In the genomic region with DNA sequence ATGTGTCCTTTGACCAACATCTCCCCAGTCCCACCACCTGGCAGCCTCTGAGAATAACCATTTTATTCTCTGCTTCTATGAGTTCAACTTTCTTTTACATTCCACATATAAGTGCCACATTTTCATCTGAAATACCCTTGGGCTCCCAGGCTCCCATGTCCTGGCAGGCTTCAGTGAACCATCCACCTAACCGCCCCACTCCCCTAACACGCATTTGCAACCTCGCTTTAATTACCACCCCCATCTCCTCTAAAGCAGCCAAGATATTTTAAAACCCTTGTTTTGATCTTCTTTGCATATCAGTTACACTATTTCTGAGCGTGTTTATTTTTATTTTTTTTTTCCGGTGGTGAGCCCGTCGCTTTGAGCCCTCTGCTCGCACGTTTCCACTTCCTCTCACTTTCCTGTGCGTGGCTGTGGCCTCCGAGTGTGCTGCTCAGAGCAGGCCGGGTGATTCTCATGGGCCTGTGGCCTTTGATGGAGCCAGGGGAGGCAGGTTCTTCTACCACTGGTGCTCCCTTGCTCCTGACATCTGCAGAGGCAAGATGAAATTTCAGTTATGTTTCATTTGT, we compare ENCODE assay signal across 11 cellular contexts.
DNase-seq lines count a peak whose midpoint lies in the region; ATAC-seq and TF ChIP-seq lines count a peak whose summit lies in the region.
"Had no signal": no experiment of that assay in that cellular context is flagged by ENCODE, and none has a peak within 500 bp of the region (broad histone marks: within the 10 kb centered on the region; RNA-seq: fewer than 3 reads in every experiment).

No MANE protein-coding gene starts in this region.

- no peaks in the 10 kb centered on the region for H3K9me3 Mint-ChIP-seq in activated T-cell treated with anti-CD3 and anti-CD28 coated beads, Interleukin-2, amount 50 U/mL, for 24 hours
- no peaks in the 10 kb centered on the region for H3K9me3 Mint-ChIP-seq in natural killer cell

- no peaks in the 10 kb centered on the region for H3K27me3 ChIP-seq in OCI-LY1 (ENCODE audit: insufficient read depth, low read length)
- no peaks in the 10 kb centered on the region for H3K27me3 ChIP-seq in thyroid gland

- peaks cover 21% of the 10 kb centered on the region; the same call in 1 of the 2 replicates for H3K36me3 ChIP-seq in OCI-LY1 (ENCODE audit: insufficient read depth, low read length)
- H3K36me3 ChIP-seq in thyroid gland: no peaks in the 10 kb centered on the region
- H3K36me3 ChIP-seq: thoracic aorta had no signal

- no peak overlapping the region for H2AFZ ChIP-seq in OCI-LY1 (ENCODE audit: low read length)

- H4K20me1 ChIP-seq in OCI-LY1 (ENCODE audit: insufficient read depth, low read length): no peaks in the 10 kb centered on the region

- peak overlapping the region; percentile 68 for H3K27ac Mint-ChIP-seq in activated T-cell treated with anti-CD3 and anti-CD28 coated beads, Interleukin-2, amount 50 U/mL, for 24 hours
- H3K27ac Mint-ChIP-seq in natural killer cell: peak overlapping the region; percentile 88 to 92

- H3K9ac ChIP-seq in OCI-LY1 (ENCODE audit: low read length): peak overlapping the region; percentile 76

- intact Hi-C loops in natural killer cell (cut with micrococcal nuclease): no loop called here
- intact Hi-C loops in thyroid gland (cut with DNase I): no loop called here

- H3K9me3 ChIP-seq in OCI-LY1 (ENCODE audit: low read length): no peaks in the 10 kb centered on the region
- no peaks in the 10 kb centered on the region for H3K9me3 ChIP-seq in thyroid gland
- H3K9me3 ChIP-seq: thoracic aorta had no signal

- peak overlapping the region; percentile 44 for H3K4me2 ChIP-seq in OCI-LY1 (ENCODE audit: low read length)

- no peak for TF ChIP-seq POLR2A in thyroid gland (IDR thresholded peaks at IDR 0.05)

- peaks cover 2% of the 10 kb centered on the region for H3F3A ChIP-seq in OCI-LY1 (ENCODE audit: insufficient read depth, low read length)

- peaks cover 48% of the 10 kb centered on the region for H3K4me1 Mint-ChIP-seq in activated T-cell treated with anti-CD3 and anti-CD28 coated beads, Interleukin-2, amount 50 U/mL, for 24 hours (ENCODE audit: low read depth)
- peaks cover 47 to 54% of the 10 kb centered on the region in 2 donors for H3K4me1 Mint-ChIP-seq in natural killer cell

- no peaks in the 10 kb centered on the region for H3K36me3 Mint-ChIP-seq in activated T-cell treated with anti-CD3 and anti-CD28 coated beads, Interleukin-2, amount 50 U/mL, for 24 hours (ENCODE audit: low read depth)
- H3K36me3 Mint-ChIP-seq in natural killer cell: no peaks in the 10 kb centered on the region

- peak overlapping the region; percentile 0 for H3K4me3 ChIP-seq in OCI-LY1 (ENCODE audit: low read depth, low read length, poor library complexity, severe bottlenecking)
- H3K4me3 ChIP-seq in thyroid gland (replicated peaks in 1 of 3): no peak overlapping the region
- H3K4me3 ChIP-seq: thoracic aorta had no signal

- no peaks in the 10 kb centered on the region for H3K27me3 Mint-ChIP-seq in activated T-cell treated with anti-CD3 and anti-CD28 coated beads, Interleukin-2, amount 50 U/mL, for 24 hours
- no peaks in the 10 kb centered on the region for H3K27me3 Mint-ChIP-seq in natural killer cell (ENCODE audit: low read depth in 2 of 2)

- H3K27ac ChIP-seq in OCI-LY1 (ENCODE audit: low read depth, low read length, poor library complexity, severe bottlenecking) (peak overlapping the region; percentile 97), thyroid gland (no peak overlapping the region)
- H3K27ac ChIP-seq: thoracic aorta had no signal

- DNase-seq in CD1c-positive myeloid dendritic cell (ENCODE audit: extremely low spot score): peak; percentile 46
- peak; percentile 63 for DNase-seq in activated T-cell treated with anti-CD3 and anti-CD28 coated beads, Interleukin-2, amount 50 U/mL, for 24 hours
- DNase-seq in natural killer cell: peak; percentile 39
- no peak for DNase-seq in GM20000 (ENCODE audit: low spot score)
- DNase-seq in NCI-H1930 (lab: John Stamatoyannopoulos, UW): no peak
- DNase-seq in thyroid gland: no peak
- DNase-seq: cortex of kidney, NCI-H187 treated with DMSO at 0.1 percent for 48 hours had no signal

- WGBS in thyroid gland, 2 donors: 73 to 84% methylated on average over 12 of the region's 12 CpGs

- peaks cover 98% of the 10 kb centered on the region for H3K4me1 ChIP-seq in OCI-LY1 (ENCODE audit: insufficient read depth, low read length, severe bottlenecking)
- H3K4me1 ChIP-seq in thyroid gland: peaks cover 0 to 9% of the 10 kb centered on the region in 2 donors

- no peaks in the 10 kb centered on the region for H3K9me2 ChIP-seq in OCI-LY1 (ENCODE audit: low read depth, low read length)

- ATAC-seq in natural killer cell (peak; percentile 87 to 97 (median 94)), GM19452 (IDR thresholded peaks at IDR 0.05; ENCODE audit: unreplicated experiment) (no peak)

- no peak for TF ChIP-seq CTCF in OCI-LY1 (IDR thresholded peaks at IDR 0.05; ENCODE audit: low read length)
- TF ChIP-seq CTCF in natural killer cell (IDR thresholded peaks at IDR 0.05): no peak
- no peak for TF ChIP-seq CTCF in GM20000 (IDR thresholded peaks at IDR 0.05; ENCODE audit: extremely low read depth, missing control alignments)
- no peak for TF ChIP-seq CTCF in thyroid gland (IDR thresholded peaks at IDR 0.05)

- peak overlapping the region; percentile 37 for H3K4me3 Mint-ChIP-seq in activated T-cell treated with anti-CD3 and anti-CD28 coated beads, Interleukin-2, amount 50 U/mL, for 24 hours
- H3K4me3 Mint-ChIP-seq in natural killer cell: peak overlapping the region; percentile 88

- peaks cover 8% of the 10 kb centered on the region; the same call in 1 of the 2 replicates for H3K79me2 ChIP-seq in OCI-LY1 (ENCODE audit: insufficient read depth, low read length)

Comparison
In these comparisons a context has a peak if more than half of its experiments do, and no peak if none do; other contexts are left out.
1. DNase-seq: peak in CD1c-positive myeloid dendritic cell (single experiment), activated T-cell treated with anti-CD3 and anti-CD28 coated beads, Interleukin-2, amount 50 U/mL, for 24 hours (single experiment) and natural killer cell (single experiment); none in GM20000 (single experiment), NCI-H1930 (0 of 2) and thyroid gland (0 of 2).